ENCODE assay signal across 30 cellular contexts in the genomic region with DNA sequence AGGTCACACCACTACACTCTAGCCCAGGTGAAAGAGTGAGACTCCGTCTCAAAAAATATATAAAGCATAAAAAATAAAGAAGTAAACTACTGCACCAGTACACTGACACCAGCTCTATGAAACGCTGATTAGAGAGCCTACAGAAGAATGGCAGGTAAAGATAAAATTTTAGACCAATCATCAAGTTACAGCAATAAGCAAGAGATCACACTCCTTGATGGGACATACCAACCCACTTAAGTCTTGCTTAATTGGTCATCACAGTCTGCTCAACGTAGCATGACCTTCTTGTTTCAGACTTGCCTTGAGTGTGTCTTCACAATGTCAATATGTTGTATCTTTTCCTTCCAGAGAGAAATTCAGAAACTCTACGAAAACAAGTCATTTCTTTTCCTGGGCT.
"Had no signal": no experiment of that assay in that cellular context is flagged by ENCODE, and none has a peak within 500 bp of the region (broad histone marks: within the 10 kb centered on the region; RNA-seq: fewer than 3 reads in every experiment).

No MANE protein-coding gene starts in this region.

- H3K4me3 ChIP-seq: SJCRH30, SK-N-MC had no signal

- DNase-seq: activated CD4-positive, alpha-beta T cell treated with anti-CD3 and anti-CD28 coated beads for 1 hour; activated CD4-positive, alpha-beta T cell treated with anti-CD3 and anti-CD28 coated beads, Interleukin-2, amount 10 ng/mL, durations not matched to agents 24 days and 14 days; activated CD4-positive, alpha-beta T cell treated with anti-CD3 and anti-CD28 coated beads, Interleukin-2, amount 50 U/mL, for 4 hours; activated CD4-positive, CD25-positive, alpha-beta regulatory T cell; activated CD8-positive, alpha-beta memory T cell treated with anti-CD3 and anti-CD28 coated beads, Interleukin-2, amount 50 U/mL, for 4 hours; activated gamma-delta T cell; activated naive CD4-positive, alpha-beta T cell treated with Interleukin-2 at 50 U/mL for 16 hours; activated naive CD8-positive, alpha-beta T cell treated with anti-CD3 and anti-CD28 coated beads, Interleukin-2, amount 50 U/mL, for 24 hours; activated T-cell treated with anti-CD3 and anti-CD28 coated beads, Interleukin-2, amount 50 U/mL, for 72 hours; anterior cingulate cortex; caudate nucleus; Karpas-422; KBM-7; NCI-H1048; NCI-H1105 treated with DMSO at 0.1 percent for 48 hours; NCI-H1436; NCI-H1694; NCI-H1930; NCI-H2081 treated with DMSO at 0.1 percent for 48 hours; NCI-H345; NCI-H524 treated with DMSO at 0.1 percent for 48 hours; SHP77; SJCRH30; T1000; WERI-Rb-1 had no signal

- H3K27me3 Mint-ChIP-seq: activated CD4-positive, alpha-beta T cell treated with anti-CD3 and anti-CD28 coated beads, Interleukin-2, amount 10 ng/mL, durations not matched to agents 24 days and 14 days; activated naive CD4-positive, alpha-beta T cell treated with anti-CD3 and anti-CD28 coated beads, Interleukin-2, amount 50 U/mL, for 24 hours; activated naive CD8-positive, alpha-beta T cell treated with anti-CD3 and anti-CD28 coated beads, Interleukin-2, amount 50 U/mL, for 24 hours; brain had no signal

- H3K4me1 ChIP-seq: SJCRH30 had no signal

- H3K9me3 Mint-ChIP-seq: activated CD4-positive, alpha-beta T cell treated with anti-CD3 and anti-CD28 coated beads, Interleukin-2, amount 10 ng/mL, durations not matched to agents 24 days and 14 days; activated naive CD4-positive, alpha-beta T cell treated with anti-CD3 and anti-CD28 coated beads, Interleukin-2, amount 50 U/mL, for 24 hours; activated naive CD8-positive, alpha-beta T cell treated with anti-CD3 and anti-CD28 coated beads, Interleukin-2, amount 50 U/mL, for 24 hours; activated T-cell treated with anti-CD3 and anti-CD28 coated beads, Interleukin-2, amount 50 U/mL, for 72 hours; activated T-helper 2 cell treated with anti-CD3 and anti-CD28 coated beads, Interferon-gamma antibody, Interleukin-2, Interleukin-4, amounts not matched to agents 10 μg/mL and 5 μg/mL and 100 μg/mL, durations not matched to agents 14 hours and 24 hours and 36 hours; brain had no signal

- H3K9me3 ChIP-seq: SJCRH30 had no signal

- H3K27ac Mint-ChIP-seq: activated CD4-positive, alpha-beta T cell treated with anti-CD3 and anti-CD28 coated beads, Interleukin-2, amount 10 ng/mL, durations not matched to agents 24 days and 14 days; activated naive CD4-positive, alpha-beta T cell treated with anti-CD3 and anti-CD28 coated beads, Interleukin-2, amount 50 U/mL, for 24 hours; activated naive CD8-positive, alpha-beta T cell treated with anti-CD3 and anti-CD28 coated beads, Interleukin-2, amount 50 U/mL, for 24 hours; activated T-helper 2 cell treated with anti-CD3 and anti-CD28 coated beads, Interferon-gamma antibody, Interleukin-2, Interleukin-4, amounts not matched to agents 10 μg/mL and 5 μg/mL and 100 μg/mL, durations not matched to agents 14 hours and 24 hours and 36 hours had no signal

- H3K4me3 Mint-ChIP-seq: activated CD4-positive, alpha-beta T cell treated with anti-CD3 and anti-CD28 coated beads, Interleukin-2, amount 10 ng/mL, durations not matched to agents 24 days and 14 days; activated naive CD4-positive, alpha-beta T cell treated with anti-CD3 and anti-CD28 coated beads, Interleukin-2, amount 50 U/mL, for 24 hours; activated naive CD8-positive, alpha-beta T cell treated with anti-CD3 and anti-CD28 coated beads, Interleukin-2, amount 50 U/mL, for 24 hours; activated T-cell treated with anti-CD3 and anti-CD28 coated beads, Interleukin-2, amount 50 U/mL, for 72 hours; brain had no signal

- H3K27ac ChIP-seq: SJCRH30, SK-N-MC, WERI-Rb-1 had no signal

- H3K4me1 Mint-ChIP-seq: activated naive CD4-positive, alpha-beta T cell treated with anti-CD3 and anti-CD28 coated beads, Interleukin-2, amount 50 U/mL, for 24 hours; activated naive CD8-positive, alpha-beta T cell treated with anti-CD3 and anti-CD28 coated beads, Interleukin-2, amount 50 U/mL, for 24 hours; brain had no signal

- ATAC-seq: activated naive CD8-positive, alpha-beta T cell treated with anti-CD3 and anti-CD28 coated beads, Interleukin-2, amount 50 U/mL, for 24 hours; activated T-cell treated with anti-CD3 and anti-CD28 coated beads, Interleukin-2, amount 50 U/mL, for 72 hours; Panc1 had no signal

- H3K27me3 ChIP-seq: SJCRH30 had no signal
